8 cellular contexts compared by ENCODE assay signal in genomic region chr20:1893721-1894470, GRCh38. TPM values are rescaled to one million over a fixed set of nuclear protein-coding genes. Genes with fewer than 3 reads are reported as not detected.
DNase-seq lines count a peak whose midpoint lies in the region; TF ChIP-seq lines count a peak whose summit lies in the region.

No MANE protein-coding gene starts in this region.

- in situ Hi-C loops in GM13976 (cut with MboI; ENCODE audit: low sequenced_read_pairs, unreplicated experiment) = no loop called here

- H3K4me1 ChIP-seq in iPS DF 6.9 (ENCODE audit: control insufficient read depth, insufficient read depth, low read length) = peaks cover 3% of the 10 kb centered on the region

- H3K36me3 Mint-ChIP-seq in HFFc6 (ENCODE audit: low read depth) = no peaks in the 10 kb centered on the region
- H3K36me3 Mint-ChIP-seq in activated naive CD8-positive, alpha-beta T cell treated with anti-CD3 and anti-CD28 coated beads for 36 hours = no peaks in the 10 kb centered on the region

- H3K9me3 Mint-ChIP-seq in HFFc6 = no peaks in the 10 kb centered on the region
- H3K9me3 Mint-ChIP-seq in activated naive CD8-positive, alpha-beta T cell treated with anti-CD3 and anti-CD28 coated beads for 36 hours = no peaks in the 10 kb centered on the region

- no peak for TF ChIP-seq CTCF in HFFc6 (IDR thresholded peaks at IDR 0.05)
- TF ChIP-seq CTCF in GM13976 (IDR thresholded peaks at IDR 0.05; ENCODE audit: borderline replicate concordance, control extremely low read depth, extremely low read depth, insufficient read depth, missing control alignments) = no peak

- peak overlapping the region; percentile 87 for H3K4me3 Mint-ChIP-seq in HFFc6
- peak overlapping the region; percentile 22 for H3K4me3 Mint-ChIP-seq in activated naive CD8-positive, alpha-beta T cell treated with anti-CD3 and anti-CD28 coated beads for 36 hours

- WGBS in iPS DF 6.9 (ENCODE audit: insufficient coverage, insufficient read length) = no CpG with 5 or more reads among the region's 54 CpGs

- H3K4me3 ChIP-seq in iPS DF 6.9 (ENCODE audit: low read length) = peak overlapping the region; percentile 36; the same call in 1 of the 2 replicates
- peak overlapping the region; percentile 37 to 77 (median 59) for H3K4me3 ChIP-seq in skin epidermis

- peak overlapping the region; percentile 66 for H3K27ac Mint-ChIP-seq in HFFc6
- H3K27ac Mint-ChIP-seq in activated naive CD8-positive, alpha-beta T cell treated with anti-CD3 and anti-CD28 coated beads for 36 hours = no peak overlapping the region

- H3K9me3 ChIP-seq in iPS DF 6.9 (ENCODE audit: control insufficient read depth, insufficient read depth, low read length) = no peaks in the 10 kb centered on the region

- no peaks in the 10 kb centered on the region for H3K27me3 Mint-ChIP-seq in HFFc6 (ENCODE audit: insufficient read depth)
- peaks cover 64% of the 10 kb centered on the region for H3K27me3 Mint-ChIP-seq in activated naive CD8-positive, alpha-beta T cell treated with anti-CD3 and anti-CD28 coated beads for 36 hours

- H3K36me3 ChIP-seq in iPS DF 6.9 (ENCODE audit: control insufficient read depth, insufficient read depth, low read length) = no peaks in the 10 kb centered on the region

- DNase-seq in HFFc6 (no peak), iPS DF 6.9 (ENCODE audit: low read depth, low spot score) (no peak), HPDE6-E6E7 (ENCODE audit: extremely low spot score) (no peak), GM13976 (ENCODE audit: low spot score) (no peak), EL (no peak)
- DNase-seq in activated naive CD8-positive, alpha-beta T cell treated with anti-CD3 and anti-CD28 coated beads for 36 hours = no peak
- DNase-seq in activated CD4-positive, alpha-beta T cell treated with anti-CD3 and anti-CD28 coated beads for 1 hour = no peak

- H3K4me1 Mint-ChIP-seq in HFFc6 (ENCODE audit: low read depth) = peaks cover 32% of the 10 kb centered on the region
- H3K4me1 Mint-ChIP-seq in activated naive CD8-positive, alpha-beta T cell treated with anti-CD3 and anti-CD28 coated beads for 36 hours = peaks cover 7% of the 10 kb centered on the region

- H3K27me3 ChIP-seq in iPS DF 6.9 (ENCODE audit: control insufficient read depth, insufficient read depth, low read length) = peaks cover 20% of the 10 kb centered on the region; the same call in 1 of the 2 replicates

- H3K27ac ChIP-seq in iPS DF 6.9 (ENCODE audit: low read length) (no peak overlapping the region), skin epidermis (peak overlapping the region; percentile 80 to 95 (median 89))

RNA-seq across cellular contexts. Expression of gene SIRPA, which starts 1.3 kb away (rescaled TPM):
- 10 to 100 TPM; 44.0 to 66.2 (median 47.5) TPM for total RNA-seq in HFFc6 (2021; fragmentation: NEBNext Ultra II Directional; extraction: Animal tissue kit (Norgen Biotek cat#: 25700))
- under 1 TPM; 0.12 to 0.31 TPM for total RNA-seq in activated naive CD8-positive, alpha-beta T cell treated with anti-CD3 and anti-CD28 coated beads for 36 hours

Comparison
In these comparisons a context has a peak if more than half of its experiments do, and no peak if none do; other contexts are left out.
1. RNA of gene SIRPA, which starts 1.3 kb away (total RNA-seq): 44.0 to 66.2 TPM in HFFc6; 0.12 to 0.31 TPM in activated naive CD8-positive, alpha-beta T cell treated with anti-CD3 and anti-CD28 coated beads for 36 hours; every median in the first group is over 10 times any median in the second.